ENCODE assay signal across 9 cellular contexts in the genomic region with DNA sequence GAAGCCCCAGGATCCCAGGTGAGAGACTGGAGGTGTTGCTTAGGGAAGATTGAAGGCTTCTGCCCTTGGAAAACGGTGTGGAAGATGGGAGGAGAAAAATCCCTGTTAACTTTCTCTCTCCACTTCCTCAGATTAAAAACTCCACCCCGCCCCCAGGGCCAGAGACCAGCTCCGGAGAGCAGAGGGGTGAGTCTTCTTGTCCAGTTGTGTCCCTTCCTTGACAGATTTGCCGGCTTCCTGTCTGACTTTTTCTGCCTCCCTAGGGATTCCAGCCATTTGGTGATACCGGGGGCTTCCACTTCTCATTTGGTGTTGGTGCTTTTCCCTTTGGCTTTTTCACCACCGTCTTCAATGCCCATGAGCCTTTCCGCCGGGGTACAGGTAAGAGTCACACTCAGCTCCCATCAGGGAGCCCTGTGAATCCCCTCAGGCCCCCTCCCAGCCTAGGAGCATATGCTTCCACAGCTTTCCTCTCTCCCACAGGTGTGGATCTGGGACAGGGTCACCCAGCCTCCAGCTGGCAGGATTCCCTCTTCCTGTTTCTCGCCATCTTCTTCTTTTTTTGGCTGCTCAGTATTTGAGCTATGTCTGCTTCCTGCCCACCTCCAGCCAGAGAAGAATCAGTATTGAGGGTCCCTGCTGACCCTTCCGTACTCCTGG. TPM values are rescaled to one million over a fixed set of nuclear protein-coding genes. Genes with fewer than 3 reads are reported as not detected.
A peak's percentile ranks its signal among the peaks of the same experiment; 100 is the strongest.
DNase-seq lines count a peak whose midpoint lies in the region; ATAC-seq and TF ChIP-seq lines count a peak whose summit lies in the region.
"Had no signal": no experiment of that assay in that cellular context is flagged by ENCODE, and none has a peak within 500 bp of the region (broad histone marks: within the 10 kb centered on the region; RNA-seq: fewer than 3 reads in every experiment).

No MANE protein-coding gene starts in this region.

- no peaks in the 10 kb centered on the region for H3K27me3 ChIP-seq in Caco-2 (replicated peaks; ENCODE audit: control insufficient read depth, insufficient read depth, low read length)
- H3K27me3 ChIP-seq in H7 (ENCODE audit: control insufficient read depth, insufficient read depth, low read length), result no peaks in the 10 kb centered on the region

- intact Hi-C loops in Caco-2 (cut with micrococcal nuclease; ENCODE audit: unreplicated experiment), result no loop called here

- no peak for DNase-seq in Caco-2
- no peak for DNase-seq in NB4 (ENCODE audit: low read depth)
- no peak for DNase-seq in effector memory CD8-positive, alpha-beta T cell
- DNase-seq in progenitor cell of endocrine pancreas (ENCODE audit: low spot score, unreplicated experiment), result no peak
- no peak for DNase-seq in NAMALWA (ENCODE audit: low spot score)
- DNase-seq in H7, result no peak
- no peak for DNase-seq in ureter (ENCODE audit: low spot score)
- DNase-seq: NCI-H187 had no signal

- no TSS peak for BruUV-seq in Caco-2 (replicated peaks; lab: Mats Ljungman, UMichigan)

- H3K9me3 ChIP-seq in Caco-2, result no peaks in the 10 kb centered on the region

- H3K4me1 Mint-ChIP-seq in Caco-2 (ENCODE audit: low read depth, unreplicated experiment) (peaks cover 32% of the 10 kb centered on the region), progenitor cell of endocrine pancreas (ENCODE audit: low read depth) (peaks cover 33% of the 10 kb centered on the region)
- peaks cover 43% of the 10 kb centered on the region in 2 donors for H3K4me1 Mint-ChIP-seq in effector memory CD8-positive, alpha-beta T cell (ENCODE audit: low read depth in 2 of 2)

- H3K27me3 Mint-ChIP-seq in Caco-2 (ENCODE audit: insufficient read depth, unreplicated experiment) (no peaks in the 10 kb centered on the region), progenitor cell of endocrine pancreas (no peaks in the 10 kb centered on the region)
- no peaks in the 10 kb centered on the region for H3K27me3 Mint-ChIP-seq in effector memory CD8-positive, alpha-beta T cell

- no peak for TF ChIP-seq POLR2A in NB4 (IDR thresholded peaks at IDR 0.05; ENCODE audit: extremely low read depth, insufficient read length)

- H3K36me3 Mint-ChIP-seq in Caco-2 (ENCODE audit: insufficient read depth, unreplicated experiment), result peaks cover 56% of the 10 kb centered on the region
- peaks cover 41% of the 10 kb centered on the region for H3K36me3 Mint-ChIP-seq in effector memory CD8-positive, alpha-beta T cell (ENCODE audit: insufficient read depth)
- peaks cover 12% of the 10 kb centered on the region for H3K36me3 Mint-ChIP-seq in progenitor cell of endocrine pancreas (ENCODE audit: insufficient read depth)

- no peak for TF ChIP-seq CTCF in Caco-2 (IDR thresholded peaks at IDR 0.05; ENCODE audit: insufficient read depth in 1 of 2, low read depth in 1 of 2, low read length in 1 of 2, severe bottlenecking in 1 of 2, unreplicated experiment in 1 of 2)
- no peak for TF ChIP-seq CTCF in NB4 (IDR thresholded peaks at IDR 0.05; ENCODE audit: low read depth, low read length)
- no peak for TF ChIP-seq CTCF in progenitor cell of endocrine pancreas (IDR thresholded peaks at IDR 0.05; ENCODE audit: unreplicated experiment)

- CTCF ChIA-PET in Caco-2 (lab: Charles Lee), result interaction anchor here (1.8 kb wide), 1 partner anchor 16 kb away, joined by 8 read pairs; no protein-coding TSS in a partner anchor

- POLR2A ChIA-PET in Caco-2 (lab: Charles Lee), result no interaction called here

- H3K4me3 ChIP-seq in Caco-2 (ENCODE audit: low read depth, low read length) (no peak overlapping the region; the same call in 1 of the 2 replicates), NB4 (ENCODE audit: low read depth, low read length) (peak overlapping the region; percentile 96), H7 (ENCODE audit: insufficient read depth, low read depth, low read length) (no peak overlapping the region)

- H3K4me1 ChIP-seq in Caco-2, result peaks cover 14% of the 10 kb centered on the region

- H3K9me3 Mint-ChIP-seq in Caco-2 (ENCODE audit: unreplicated experiment) (no peaks in the 10 kb centered on the region), progenitor cell of endocrine pancreas (ENCODE audit: low read depth) (no peaks in the 10 kb centered on the region)
- no peaks in the 10 kb centered on the region for H3K9me3 Mint-ChIP-seq in effector memory CD8-positive, alpha-beta T cell

- H3K36me3 ChIP-seq in Caco-2 (ENCODE audit: control insufficient read depth, insufficient read depth, low read length), result peaks cover 1% of the 10 kb centered on the region
- H3K36me3 ChIP-seq in H7 (replicated peaks; ENCODE audit: control insufficient read depth, insufficient read depth, low read length), result peaks cover 10% of the 10 kb centered on the region

- no peak for ATAC-seq in effector memory CD8-positive, alpha-beta T cell (replicated peaks)
- no peak for ATAC-seq in GM18868 (IDR thresholded peaks at IDR 0.05; ENCODE audit: unreplicated experiment)

- H3K4me3 Mint-ChIP-seq in Caco-2 (ENCODE audit: unreplicated experiment), result peak overlapping the region; percentile 8
- peak overlapping the region; percentile 35 to 91 for H3K4me3 Mint-ChIP-seq in effector memory CD8-positive, alpha-beta T cell
- H3K4me3 Mint-ChIP-seq in progenitor cell of endocrine pancreas (ENCODE audit: low read depth), result peak overlapping the region; percentile 91

- H3K27ac Mint-ChIP-seq in Caco-2 (ENCODE audit: unreplicated experiment) (peak overlapping the region; percentile 65), progenitor cell of endocrine pancreas (peak overlapping the region; percentile 100)
- peak overlapping the region in 1 of 2 donors; percentile 97 for H3K27ac Mint-ChIP-seq in effector memory CD8-positive, alpha-beta T cell

RNA-seq across cellular contexts. Expression of a gene that starts 1.7 kb away (rescaled TPM):
- total RNA-seq in Caco-2 (2022) (64.7 and 70.7 TPM in 2 replicates), progenitor cell of endocrine pancreas (91.2 and 92.2 TPM in 2 replicates), ureter (44.4 TPM)
- 94.6 and 99.0 TPM in 2 replicates for total RNA-seq in H7 (2014; rRNA removed; shearing (Covaris generic))

RNA-seq across cellular contexts. Expression of a gene that starts 4.0 kb away (rescaled TPM):
- 60.4 and 61.9 TPM in 2 replicates for total RNA-seq in Caco-2 (2022)
- total RNA-seq in progenitor cell of endocrine pancreas, result 94.1 and 102 TPM in 2 replicates
- 99.3 and 113 TPM in 2 replicates for total RNA-seq in H7 (2014; rRNA removed; shearing (Covaris generic))
- total RNA-seq in ureter, result 65.0 TPM

RNA-seq across cellular contexts. Expression of a gene that starts 4.2 kb away (rescaled TPM):
- total RNA-seq in Caco-2 (2022) (8.3 and 10.3 TPM in 2 replicates), progenitor cell of endocrine pancreas (28.5 and 29.9 TPM in 2 replicates), ureter (16.9 TPM)
- total RNA-seq in H7 (2014; rRNA removed; shearing (Covaris generic)), result 2.2 and 2.8 TPM in 2 replicates

RNA-seq across cellular contexts. Expression of a gene that starts 10.1 kb away (rescaled TPM):
- total RNA-seq in Caco-2 (2022), result 96.3 and 96.5 TPM in 2 replicates
- 260 and 261 TPM in 2 replicates for total RNA-seq in progenitor cell of endocrine pancreas
- 64.2 and 67.7 TPM in 2 replicates for total RNA-seq in H7 (2014; rRNA removed; shearing (Covaris generic))
- 103 TPM for total RNA-seq in ureter

RNA-seq across cellular contexts. Expression of a gene that starts 12.6 kb away (rescaled TPM):
- total RNA-seq in Caco-2 (2022) (0.41 and 0.67 TPM in 2 replicates), progenitor cell of endocrine pancreas (6.1 and 6.5 TPM in 2 replicates), ureter (33.9 TPM)
- total RNA-seq in H7 (2014; rRNA removed; shearing (Covaris generic)), result 21.2 and 26.8 TPM in 2 replicates

Comparison
In these comparisons a context has a peak if more than half of its experiments do, and no peak if none do; other contexts are left out.
1. H3K4me3 Mint-ChIP-seq: peak in every context shown above with its lines; median percentile 91 in progenitor cell of endocrine pancreas; 63 in effector memory CD8-positive, alpha-beta T cell; 8 in Caco-2.